ENCODE assay signal across 2 cellular contexts in the genomic region with DNA sequence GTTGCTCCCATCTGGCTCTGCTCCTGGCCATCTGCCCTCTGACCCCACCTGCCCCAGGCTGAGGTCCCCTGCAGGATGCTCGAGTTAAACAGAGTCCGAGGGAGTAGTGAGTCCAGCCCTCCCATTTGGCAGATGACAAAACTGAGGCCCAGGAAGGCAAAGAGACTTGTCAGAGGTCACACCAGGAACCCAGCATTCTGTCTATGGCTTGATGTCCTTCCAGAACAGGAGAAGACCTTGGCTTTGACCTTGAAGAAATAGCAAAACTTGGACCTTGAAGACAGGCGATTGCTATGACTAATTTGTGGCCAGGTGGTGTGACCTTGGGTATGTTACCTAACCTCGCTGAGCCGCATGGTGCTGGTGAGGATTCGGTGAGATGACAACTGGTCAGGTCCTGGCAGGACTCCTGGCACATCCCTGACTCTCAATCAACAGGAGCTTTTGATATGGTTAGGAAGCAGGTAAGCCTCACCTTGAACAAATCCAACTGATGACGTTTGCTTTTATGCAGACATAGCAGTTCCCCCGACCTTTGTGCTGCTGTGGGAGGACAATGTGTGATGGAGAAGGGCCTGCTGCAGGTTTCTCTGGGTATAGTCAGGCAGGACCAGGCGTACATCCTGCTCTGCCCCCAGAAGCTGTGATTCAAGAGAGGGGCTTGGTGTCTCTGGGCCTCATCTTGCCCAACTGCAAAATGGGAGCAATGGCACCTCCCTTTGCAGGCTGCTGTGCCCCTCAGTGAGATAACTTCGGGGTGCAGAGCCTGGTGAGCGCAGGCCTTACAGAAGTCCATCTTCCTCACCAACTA.
TF ChIP-seq lines count a peak whose summit lies in the region.

No MANE protein-coding gene starts in this region.

TF ChIP-seq in SK-N-SH, 30 proteins besides CTCF, POLR2A, EP300 and RAD21 (continued from another document):
- TF ChIP-seq, protein P1, sequence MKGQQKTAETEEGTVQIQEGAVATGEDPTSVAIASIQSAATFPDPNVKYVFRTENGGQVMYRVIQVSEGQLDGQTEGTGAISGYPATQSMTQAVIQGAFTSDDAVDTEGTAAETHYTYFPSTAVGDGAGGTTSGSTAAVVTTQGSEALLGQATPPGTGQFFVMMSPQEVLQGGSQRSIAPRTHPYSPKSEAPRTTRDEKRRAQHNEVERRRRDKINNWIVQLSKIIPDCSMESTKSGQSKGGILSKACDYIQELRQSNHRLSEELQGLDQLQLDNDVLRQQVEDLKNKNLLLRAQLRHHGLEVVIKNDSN (IDR thresholded peaks at IDR 0.05; ENCODE audit: borderline replicate concordance, low read depth): no peak
- TF ChIP-seq NRF1 (IDR thresholded peaks at IDR 0.05; ENCODE audit: low read depth, low read length): no peak
- TF ChIP-seq TEAD4 (IDR thresholded peaks at IDR 0.05; ENCODE audit: borderline replicate concordance, insufficient read depth): no peak

TF ChIP-seq in SK-N-SH treated with all-trans-retinoic acid at 6 μM for 48 hours, 23 proteins besides CTCF, POLR2A, EP300 and RAD21 (continued from another document):
- TF ChIP-seq, protein P2, sequence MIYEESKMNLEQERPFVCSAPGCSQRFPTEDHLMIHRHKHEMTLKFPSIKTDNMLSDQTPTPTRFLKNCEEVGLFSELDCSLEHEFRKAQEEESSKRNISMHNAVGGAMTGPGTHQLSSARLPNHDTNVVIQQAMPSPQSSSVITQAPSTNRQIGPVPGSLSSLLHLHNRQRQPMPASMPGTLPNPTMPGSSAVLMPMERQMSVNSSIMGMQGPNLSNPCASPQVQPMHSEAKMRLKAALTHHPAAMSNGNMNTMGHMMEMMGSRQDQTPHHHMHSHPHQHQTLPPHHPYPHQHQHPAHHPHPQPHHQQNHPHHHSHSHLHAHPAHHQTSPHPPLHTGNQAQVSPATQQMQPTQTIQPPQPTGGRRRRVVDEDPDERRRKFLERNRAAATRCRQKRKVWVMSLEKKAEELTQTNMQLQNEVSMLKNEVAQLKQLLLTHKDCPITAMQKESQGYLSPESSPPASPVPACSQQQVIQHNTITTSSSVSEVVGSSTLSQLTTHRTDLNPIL (CRISPR knock-in tag; IDR thresholded peaks at IDR 0.05; ENCODE audit: low read depth): no peak
- TF ChIP-seq PPARA (CRISPR knock-in tag; IDR thresholded peaks at IDR 0.05; ENCODE audit: borderline replicate concordance) (no peak), TCF4 (CRISPR knock-in tag; IDR thresholded peaks at IDR 0.05; ENCODE audit: borderline replicate concordance) (no peak), BACH2 (CRISPR knock-in tag; IDR thresholded peaks at IDR 0.05; ENCODE audit: borderline replicate concordance) (no peak)
